29 cellular contexts compared by ENCODE assay signal in the genomic region with DNA sequence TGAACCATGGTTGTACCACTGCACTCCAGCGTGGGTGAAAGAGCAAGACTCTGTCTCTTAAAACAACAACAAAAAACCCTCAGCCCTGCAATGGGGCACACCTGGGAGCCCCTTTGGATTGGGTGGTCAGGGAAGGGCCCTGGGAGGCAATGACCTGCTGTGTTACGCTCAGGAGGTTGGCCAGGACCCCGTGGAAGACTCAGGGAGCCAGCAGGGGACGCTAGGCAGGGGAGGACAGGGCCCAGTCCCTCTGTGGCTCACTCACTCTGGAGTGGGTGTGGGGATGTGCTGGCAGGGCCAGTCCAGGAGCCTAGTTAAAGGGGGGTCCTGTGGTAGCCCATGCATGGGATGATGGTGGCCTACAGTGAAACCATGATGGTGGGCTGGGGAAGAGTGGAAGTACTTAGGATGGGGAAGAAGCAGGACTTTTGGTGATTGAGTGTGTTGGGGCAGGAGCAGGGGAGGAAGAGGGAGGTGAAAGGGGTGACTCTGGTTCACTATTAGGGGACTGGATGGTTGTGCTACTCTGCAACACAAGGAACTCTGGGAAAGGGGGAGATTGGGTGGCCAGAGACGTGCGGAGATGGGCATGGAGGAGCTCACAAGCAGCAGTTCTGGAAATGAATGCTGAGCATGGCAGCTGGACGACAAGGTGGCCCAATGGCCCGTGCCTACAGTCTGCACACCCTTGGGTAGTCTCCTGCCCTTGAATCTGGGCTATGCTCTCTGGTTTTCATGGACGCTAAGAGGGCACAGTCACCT.
"Had no signal": no experiment of that assay in that cellular context is flagged by ENCODE, and none has a peak within 500 bp of the region (broad histone marks: within the 10 kb centered on the region; RNA-seq: fewer than 3 reads in every experiment).

No MANE protein-coding gene starts in this region.

- H3K27me3 Mint-ChIP-seq: activated CD4-positive, alpha-beta T cell treated with anti-CD3 and anti-CD28 coated beads for 36 hours had no signal

- H3K9me3 ChIP-seq: adrenal gland, body of pancreas, SJSA1, SK-N-SH had no signal

- H3K4me3 ChIP-seq: adrenal gland, body of pancreas, breast epithelium, SJSA1 had no signal

- H3K36me3 ChIP-seq: adrenal gland, breast epithelium, SJSA1 had no signal

- H3K27ac Mint-ChIP-seq: activated CD4-positive, alpha-beta T cell treated with anti-CD3 and anti-CD28 coated beads for 36 hours; activated CD4-positive, alpha-beta T cell treated with anti-CD3 and anti-CD28 coated beads, Interleukin-2, amount 10 ng/mL, durations not matched to agents 7 days and 5 days; activated CD8-positive, alpha-beta T cell treated with anti-CD3 and anti-CD28 coated beads, Interleukin-2, amount 10 ng/mL, durations not matched to agents 7 days and 5 days; activated naive CD4-positive, alpha-beta T cell treated with anti-CD3 and anti-CD28 coated beads for 36 hours; activated T-cell treated with anti-CD3 and anti-CD28 coated beads, Interleukin-2, amount 50 U/mL, for 24 hours; activated T-helper 2 cell treated with anti-CD3 and anti-CD28 coated beads, Interferon-gamma antibody, Interleukin-2, Interleukin-4, amounts not matched to agents 10 μg/mL and 5 μg/mL and 100 μg/mL, durations not matched to agents 14 hours and 24 hours and 36 hours; T-helper 1 cell treated with Interleukin-12 subunit alpha and Interleukin-12 subunit beta and Interleukin-4 antibody, amounts not matched to agents 30 μg/mL and 1 μg/mL, for 36 hours; T-helper 2 cell treated with Interferon-gamma antibody and Interleukin-4, amounts not matched to agents 5 μg/mL and 100 μg/mL, for 36 hours; WTC11 had no signal

- H3K27me3 ChIP-seq: adrenal gland, body of pancreas, breast epithelium, SJSA1 had no signal

- ATAC-seq: activated CD4-positive, alpha-beta T cell treated with anti-CD3 and anti-CD28 coated beads for 36 hours; activated CD4-positive, CD25-positive, alpha-beta regulatory T cell treated with anti-CD3 and anti-CD28 coated beads, Interleukin-2, amount 50 U/mL, for 24 hours; activated CD8-positive, alpha-beta T cell treated with anti-CD3 and anti-CD28 coated beads, Interleukin-2, amount 10 ng/mL, durations not matched to agents 7 days and 5 days; activated naive CD4-positive, alpha-beta T cell treated with anti-CD3 and anti-CD28 coated beads, Interleukin-2, amount 50 U/mL, for 72 hours; WTC11 had no signal

- H3K4me2 ChIP-seq: SK-N-SH had no signal

- H3K27ac ChIP-seq: adrenal gland, breast epithelium, SJSA1 had no signal

- H3K9me3 Mint-ChIP-seq: T-helper 2 cell treated with Interferon-gamma antibody and Interleukin-4, amounts not matched to agents 5 μg/mL and 100 μg/mL, for 36 hours had no signal

- H3K4me1 ChIP-seq: adrenal gland, breast epithelium, SJSA1 had no signal

- DNase-seq: activated CD4-positive, alpha-beta T cell treated with anti-CD3 and anti-CD28 coated beads for 36 hours; activated CD4-positive, alpha-beta T cell treated with anti-CD3 and anti-CD28 coated beads, Interleukin-2, amount 10 ng/mL, durations not matched to agents 7 days and 5 days; activated CD4-positive, alpha-beta T cell treated with anti-CD3 and anti-CD28 coated beads, Interleukin-2, amount 50 U/mL, for 48 hours; activated CD8-positive, alpha-beta T cell treated with anti-CD3 and anti-CD28 coated beads, Interleukin-2, amount 10 ng/mL, durations not matched to agents 7 days and 5 days; activated gamma-delta T cell; activated naive CD4-positive, alpha-beta T cell treated with anti-CD3 and anti-CD28 coated beads for 36 hours; activated T-cell treated with anti-CD3 and anti-CD28 coated beads, Interleukin-2, amount 50 U/mL, for 24 hours; adrenal gland; caudate nucleus; Karpas-422; NCI-H1092; NCI-H1436 treated with DMSO at 0.1 percent for 48 hours; NCI-H1694 treated with DMSO at 0.1 percent for 48 hours; NCI-H2029; NCI-H345; NCI-H524 treated with DMSO at 0.1 percent for 48 hours; NK-92 treated with Interleukin-12 subunit alpha and Interleukin-12 subunit beta, amount 100 ng/mL, for 24 hours; OCI-M1; SHP77 treated with DMSO at 0.1 percent for 48 hours; SK-N-SH had no signal

- H3K9ac ChIP-seq: SK-N-SH had no signal

- H3K4me3 Mint-ChIP-seq: activated CD4-positive, alpha-beta T cell treated with anti-CD3 and anti-CD28 coated beads for 36 hours; activated CD4-positive, alpha-beta T cell treated with anti-CD3 and anti-CD28 coated beads, Interleukin-2, amount 10 ng/mL, durations not matched to agents 7 days and 5 days; activated CD8-positive, alpha-beta T cell treated with anti-CD3 and anti-CD28 coated beads, Interleukin-2, amount 10 ng/mL, durations not matched to agents 7 days and 5 days; activated naive CD4-positive, alpha-beta T cell treated with anti-CD3 and anti-CD28 coated beads for 36 hours; activated T-cell treated with anti-CD3 and anti-CD28 coated beads, Interleukin-2, amount 50 U/mL, for 24 hours; T-helper 1 cell treated with Interleukin-12 subunit alpha and Interleukin-12 subunit beta and Interleukin-4 antibody, amounts not matched to agents 30 μg/mL and 1 μg/mL, for 36 hours; T-helper 2 cell treated with Interferon-gamma antibody and Interleukin-4, amounts not matched to agents 5 μg/mL and 100 μg/mL, for 36 hours; WTC11 had no signal
